Comparison of ENCODE assay signal across 33 cellular contexts in genomic region chr3:146493221-146493620, GRCh38. TPM values are rescaled to one million over a fixed set of nuclear protein-coding genes. Genes with fewer than 3 reads are reported as not detected.
DNase-seq lines count a peak whose midpoint lies in the region; ATAC-seq and TF ChIP-seq lines count a peak whose summit lies in the region.
"Had no signal": no experiment of that assay in that cellular context is flagged by ENCODE, and none has a peak within 500 bp of the region (broad histone marks: within the 10 kb centered on the region; RNA-seq: fewer than 3 reads in every experiment).

No MANE protein-coding gene starts in this region.

- no peak overlapping the region for H3K4me3 ChIP-seq in mesenchymal stem cell (ENCODE audit: insufficient read depth in 1 of 2, low read depth in 1 of 2, low read length in 2 of 2)
- H3K4me3 ChIP-seq: esophagus squamous epithelium, GM12878, HAP-1, pancreas, tibial artery had no signal

- no peak overlapping the region for H4K91ac ChIP-seq in mesenchymal stem cell (ENCODE audit: low read length)

- H2BK15ac ChIP-seq in mesenchymal stem cell (ENCODE audit: low read depth, poor library complexity, severe bottlenecking), result no peak overlapping the region

- H3K23ac ChIP-seq in mesenchymal stem cell (ENCODE audit: low read length in 2 of 2), result no peak overlapping the region

- H3K9me3 ChIP-seq in mesenchymal stem cell (ENCODE audit: control insufficient read depth, low read length), result no peaks in the 10 kb centered on the region
- H3K9me3 ChIP-seq: pancreas had no signal

- H2BK12ac ChIP-seq in mesenchymal stem cell (ENCODE audit: low read length in 2 of 2), result no peak overlapping the region

- H3K9ac ChIP-seq in mesenchymal stem cell (ENCODE audit: low read length), result peak overlapping the region; percentile 37

- no peak overlapping the region for H4K8ac ChIP-seq in mesenchymal stem cell (ENCODE audit: low read length)

- H3K27ac ChIP-seq in mesenchymal stem cell (ENCODE audit: low read length, poor library complexity, severe bottlenecking), result no peak overlapping the region
- H3K27ac ChIP-seq: esophagus squamous epithelium, pancreas, tibial artery, WERI-Rb-1 had no signal

- no peak overlapping the region for H3K18ac ChIP-seq in mesenchymal stem cell (ENCODE audit: low read depth in 1 of 2, low read length in 2 of 2)

- no peaks in the 10 kb centered on the region for H3K36me3 Mint-ChIP-seq in effector memory CD8-positive, alpha-beta T cell (ENCODE audit: insufficient read depth)

- no peak overlapping the region for H2AFZ ChIP-seq in mesenchymal stem cell (ENCODE audit: low read depth, low read length)

- H3K4me3 Mint-ChIP-seq in effector memory CD8-positive, alpha-beta T cell, result no peak overlapping the region
- H3K4me3 Mint-ChIP-seq: CD8-positive, alpha-beta T cell; dendritic cell treated with granulocyte-macrophage colony-stimulating factor and Interleukin-4, amounts not matched to agents 40 ng/mL and 50 ng/mL, for 4 days; memory B cell; T-helper 2 cell treated with Interferon-gamma antibody and Interleukin-4, amounts not matched to agents 5 μg/mL and 100 μg/mL, for 36 hours had no signal

- H3K4ac ChIP-seq in mesenchymal stem cell (ENCODE audit: low read depth in 1 of 2, low read length in 2 of 2), result no peak overlapping the region

- H3K36me3 ChIP-seq in mesenchymal stem cell (ENCODE audit: control insufficient read depth in 1 of 2, insufficient read depth in 2 of 2, low read depth in 1 of 2, low read length in 2 of 2), result no peaks in the 10 kb centered on the region
- H3K36me3 ChIP-seq: BE2C, esophagus squamous epithelium, HAP-1, pancreas, tibial artery, WERI-Rb-1 had no signal

- peaks cover 17 to 28% of the 10 kb centered on the region in 2 donors for H3K27me3 Mint-ChIP-seq in effector memory CD8-positive, alpha-beta T cell
- H3K27me3 Mint-ChIP-seq: dendritic cell treated with granulocyte-macrophage colony-stimulating factor and Interleukin-4, amounts not matched to agents 40 ng/mL and 50 ng/mL, for 4 days had no signal

- peaks cover 9 to 22% of the 10 kb centered on the region in 2 donors for H3K9me3 Mint-ChIP-seq in effector memory CD8-positive, alpha-beta T cell

- no peak overlapping the region for H3K14ac ChIP-seq in mesenchymal stem cell (ENCODE audit: low read length in 2 of 2)

- H3K4me2 ChIP-seq in mesenchymal stem cell (ENCODE audit: low read length, poor library complexity, severe bottlenecking), result no peak overlapping the region

- no peak for TF ChIP-seq CTCF in GM13976 (IDR thresholded peaks at IDR 0.05; ENCODE audit: borderline replicate concordance, control extremely low read depth, extremely low read depth, insufficient read depth, missing control alignments)

- H2AK5ac ChIP-seq in mesenchymal stem cell (ENCODE audit: low read length, severe bottlenecking), result no peak overlapping the region

- DNase-seq in ELR (ENCODE audit: low read depth) (peak; percentile 45), NCI-H82 treated with DMSO at 0.1 percent for 48 hours (lab: John Stamatoyannopoulos, UW; ENCODE audit: unreplicated experiment) (peak; percentile 45), mesenchymal stem cell (peak; percentile 16), GM13976 (ENCODE audit: low spot score) (no peak)
- DNase-seq in stimulated activated CD4-positive, alpha-beta T cell treated with anti-CD3 and anti-CD28 coated beads, Interleukin-4, amount 100 ng/mL, for 4 hours, result no peak
- DNase-seq in effector memory CD8-positive, alpha-beta T cell, result no peak
- DNase-seq: activated CD4-positive, alpha-beta T cell treated with anti-CD3 and anti-CD28 coated beads for 48 hours; aorta; BE2C; CD8-positive, alpha-beta T cell; DMS 273 treated with DMSO at 0.1 percent for 48 hours; esophagus squamous epithelium; KG1; MM.1S; NCI-H1417 treated with DMSO at 0.1 percent for 48 hours; NCI-H2029 treated with DMSO at 0.1 percent for 48 hours; NCI-H2227 treated with DMSO at 0.1 percent for 48 hours; NCI-H69; pancreas; retina; tibial artery; WERI-Rb-1 had no signal

- no peak overlapping the region for H2BK5ac ChIP-seq in mesenchymal stem cell (ENCODE audit: low read depth, low read length, poor library complexity, severe bottlenecking)

- H3K4me1 ChIP-seq in mesenchymal stem cell (ENCODE audit: control insufficient read depth, insufficient read depth, low read depth, low read length), result no peaks in the 10 kb centered on the region
- H3K4me1 ChIP-seq: BE2C, pancreas, tibial artery had no signal

- H2BK120ac ChIP-seq in mesenchymal stem cell (ENCODE audit: low read depth, low read length), result no peak overlapping the region

- 94% methylated on average over 2 of the region's 2 CpGs for WGBS in mesenchymal stem cell

- in situ Hi-C loops in GM13976 (cut with MboI; ENCODE audit: low sequenced_read_pairs, unreplicated experiment), result no loop called here

- no peaks in the 10 kb centered on the region for H3K79me1 ChIP-seq in mesenchymal stem cell (replicated peaks; ENCODE audit: low read length, poor library complexity, severe bottlenecking)

- ATAC-seq in esophagus mucosa, result peak; percentile 55
- ATAC-seq in effector memory CD8-positive, alpha-beta T cell (replicated peaks), result no peak
- no peak for ATAC-seq in GM21390 (IDR thresholded peaks at IDR 0.05; ENCODE audit: unreplicated experiment)
- ATAC-seq: activated naive CD4-positive, alpha-beta T cell treated with anti-CD3 and anti-CD28 coated beads, Interleukin-2, amount 50 U/mL, for 72 hours; CD8-positive, alpha-beta T cell; GM12878; left lobe of liver; pancreas had no signal

- H3K27me3 ChIP-seq in mesenchymal stem cell (ENCODE audit: control insufficient read depth in 1 of 2, insufficient read depth in 1 of 2, low read length in 2 of 2), result no peaks in the 10 kb centered on the region
- H3K27me3 ChIP-seq: BE2C, esophagus squamous epithelium, pancreas, tibial artery had no signal

- H3K27ac Mint-ChIP-seq in effector memory CD8-positive, alpha-beta T cell, result no peak overlapping the region
- H3K27ac Mint-ChIP-seq: activated naive CD4-positive, alpha-beta T cell treated with anti-CD3 and anti-CD28 coated beads, Interleukin-2, amount 50 U/mL, for 72 hours; activated T-helper 2 cell treated with anti-CD3 and anti-CD28 coated beads, Interferon-gamma antibody, Interleukin-2, Interleukin-4, amounts not matched to agents 10 μg/mL and 5 μg/mL and 100 μg/mL, durations not matched to agents 14 hours and 24 hours and 36 hours; CD8-positive, alpha-beta T cell; dendritic cell treated with granulocyte-macrophage colony-stimulating factor and Interleukin-4, amounts not matched to agents 40 ng/mL and 50 ng/mL, for 4 days; memory B cell; T-helper 2 cell treated with Interferon-gamma antibody and Interleukin-4, amounts not matched to agents 5 μg/mL and 100 μg/mL, for 36 hours had no signal

- peaks cover 3 to 4% of the 10 kb centered on the region in 2 donors for H3K4me1 Mint-ChIP-seq in effector memory CD8-positive, alpha-beta T cell (ENCODE audit: low read depth in 2 of 2)
- H3K4me1 Mint-ChIP-seq: memory B cell had no signal

RNA-seq across cellular contexts. Expression of gene PLSCR2, which starts 23.9 kb away (rescaled TPM):
- 0.12 TPM for total RNA-seq in esophagus mucosa
- not detected for polyA plus RNA-seq in mesenchymal stem cell (2013, experiment 1 of 2)
- polyA plus RNA-seq in mesenchymal stem cell (2013, experiment 2 of 2), result not detected
- total RNA-seq: activated naive CD4-positive, alpha-beta T cell treated with anti-CD3 and anti-CD28 coated beads, Interleukin-2, amount 50 U/mL, for 72 hours; activated T-helper 2 cell treated with anti-CD3 and anti-CD28 coated beads, Interferon-gamma antibody, Interleukin-2, Interleukin-4, amounts not matched to agents 10 μg/mL and 5 μg/mL and 100 μg/mL, durations not matched to agents 14 hours and 24 hours and 36 hours; CD8-positive, alpha-beta T cell; esophagus squamous epithelium; GM12878; left lobe of liver had no signal
- polyA plus RNA-seq: aorta, GM12878, neural cell had no signal

RNA-seq across cellular contexts. Expression of gene PLSCR1, which starts 51.2 kb away (rescaled TPM):
- total RNA-seq in esophagus mucosa, result 60.1 TPM
- 28.7 TPM for polyA plus RNA-seq in mesenchymal stem cell (2013, experiment 1 of 2)
- 26.6 TPM for polyA plus RNA-seq in mesenchymal stem cell (2013, experiment 2 of 2)

Comparison
In these comparisons a context has a peak if more than half of its experiments do, and no peak if none do; other contexts are left out.
1. DNase-seq: peak in ELR (single experiment), NCI-H82 treated with DMSO at 0.1 percent for 48 hours (single experiment) and mesenchymal stem cell (single experiment); none in stimulated activated CD4-positive, alpha-beta T cell treated with anti-CD3 and anti-CD28 coated beads, Interleukin-4, amount 100 ng/mL, for 4 hours (0 of 2), GM13976 (single experiment) and effector memory CD8-positive, alpha-beta T cell (0 of 3).